Comparison of ENCODE assay signal across 26 cellular contexts in the genomic region with DNA sequence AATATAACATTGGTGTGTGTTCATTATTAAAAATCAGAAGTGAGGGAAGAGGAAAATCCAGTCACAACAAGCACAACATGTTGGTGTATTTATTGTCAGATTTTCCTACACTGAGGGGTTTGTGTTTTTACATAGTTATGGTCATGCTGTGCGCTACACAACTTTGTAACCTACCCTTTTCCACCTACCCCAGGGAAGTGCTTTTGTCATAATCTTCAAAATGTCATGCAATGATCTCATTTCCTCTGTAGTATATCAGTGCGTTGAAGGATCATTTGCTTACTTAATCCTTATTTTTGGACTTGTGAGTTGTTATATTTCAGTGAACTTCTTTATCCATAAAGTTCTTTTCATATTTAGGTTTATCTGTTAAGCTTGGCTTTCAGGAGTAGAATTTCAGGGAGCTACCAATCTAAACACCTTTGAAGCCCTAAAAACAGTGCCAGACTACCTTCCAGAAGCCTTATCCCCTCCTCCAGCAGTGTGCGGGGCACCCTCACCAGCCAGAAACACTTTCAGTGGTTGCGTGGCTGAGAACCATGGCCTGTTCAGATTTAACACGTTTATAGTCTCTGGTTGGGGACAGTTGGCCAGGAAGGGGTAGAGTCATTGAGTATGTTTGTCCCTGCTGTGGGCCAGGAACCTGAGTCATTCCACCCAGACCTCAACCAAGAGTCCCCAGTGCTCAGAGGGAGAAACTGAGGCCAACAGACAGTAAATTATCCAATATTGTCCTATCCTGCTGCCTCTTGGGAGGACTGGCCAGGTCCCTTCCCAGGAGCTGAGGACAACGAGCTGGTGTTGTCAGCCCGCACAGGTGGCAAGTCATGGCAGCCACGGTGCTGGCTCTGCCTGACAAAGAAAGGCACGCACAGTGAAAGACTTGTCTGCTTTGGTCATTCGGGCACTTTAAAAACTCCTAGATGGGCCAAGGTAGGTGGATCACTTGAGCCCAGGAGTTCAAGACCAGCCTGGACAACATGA. TPM values are rescaled to one million over a fixed set of nuclear protein-coding genes. Genes with fewer than 3 reads are reported as not detected.
DNase-seq lines count a peak whose midpoint lies in the region; ATAC-seq and TF ChIP-seq lines count a peak whose summit lies in the region.
"Had no signal": no experiment of that assay in that cellular context is flagged by ENCODE, and none has a peak within 500 bp of the region (broad histone marks: within the 10 kb centered on the region; RNA-seq: fewer than 3 reads in every experiment).

No MANE protein-coding gene starts in this region.

- H3K4me1 ChIP-seq in left ventricle myocardium inferior: peaks cover 93% of the 10 kb centered on the region
- H3K4me1 ChIP-seq in aorta (ENCODE audit: control insufficient read depth in 1 of 2, insufficient read depth in 2 of 2, low read length in 2 of 2): peaks cover 0 to 3% of the 10 kb centered on the region in 2 donors
- H3K4me1 ChIP-seq in upper lobe of left lung: peaks cover 7 to 13% (median 10%) of the 10 kb centered on the region in 4 donors
- no peaks in the 10 kb centered on the region for H3K4me1 ChIP-seq in CD4-positive, alpha-beta memory T cell (ENCODE audit: insufficient read depth, low read length)

- H3K27ac ChIP-seq in left ventricle myocardium inferior (replicated peaks): peak overlapping the region; percentile 89
- no peak overlapping the region for H3K27ac ChIP-seq in aorta (ENCODE audit: low read depth in 1 of 2, low read length in 2 of 2)
- H3K27ac ChIP-seq in upper lobe of left lung: peak overlapping the region in 1 of 4 donors; percentile 20
- no peak overlapping the region for H3K27ac ChIP-seq in CD4-positive, alpha-beta memory T cell (ENCODE audit: low read depth, low read length)
- H3K27ac ChIP-seq: KMS-11, parathyroid adenoma, tibial nerve had no signal

- H3K27me3 ChIP-seq in left ventricle myocardium inferior (ENCODE audit: low read depth) (no peaks in the 10 kb centered on the region), aorta (ENCODE audit: control insufficient read depth in 1 of 2, insufficient read depth in 2 of 2, low read length in 1 of 2) (no peaks in the 10 kb centered on the region), upper lobe of left lung (no peaks in the 10 kb centered on the region)
- H3K27me3 ChIP-seq in CD4-positive, alpha-beta memory T cell (ENCODE audit: insufficient read depth, low read length): no peaks in the 10 kb centered on the region
- H3K27me3 ChIP-seq: MG63, tibial nerve had no signal

- H3K9me3 ChIP-seq in left ventricle myocardium inferior (replicated peaks) (no peaks in the 10 kb centered on the region), aorta (ENCODE audit: control insufficient read depth, low read length) (no peaks in the 10 kb centered on the region), upper lobe of left lung (no peaks in the 10 kb centered on the region)
- no peaks in the 10 kb centered on the region for H3K9me3 ChIP-seq in CD4-positive, alpha-beta memory T cell (ENCODE audit: control insufficient read depth in 1 of 2, low read length in 2 of 2)
- H3K9me3 ChIP-seq: MG63, SK-N-SH, tibial nerve had no signal

- 86 to 87% methylated on average over 10 of the region's 10 CpGs for WGBS in aorta, 2 donors
- 89 to 93% methylated on average over 7 to 10 of the region's 10 CpGs for WGBS in upper lobe of left lung, 2 donors

- DNase-seq in left ventricle myocardium inferior (no peak), Right ventricle myocardium inferior (ENCODE audit: missing footprints) (no peak), neural crest cell (ENCODE audit: low read depth, low spot score) (no peak), aorta (peak; percentile 8 to 66), upper lobe of left lung (no peak)
- DNase-seq in CD4-positive, alpha-beta memory T cell: no peak
- DNase-seq: activated CD4-positive, alpha-beta T cell treated with anti-CD3 and anti-CD28 coated beads for 1 hour; activated naive CD4-positive, alpha-beta T cell treated with Interleukin-2 at 50 U/mL for 16 hours; activated T-cell treated with anti-CD3 and anti-CD28 coated beads, Interleukin-2, amount 50 U/mL, for 1 hour; amygdala; DMS79; MG63; NCI-H1105; NCI-H2029; NCI-H524; OCI-M1; SK-N-SH; stimulated activated CD4-positive, alpha-beta T cell treated with anti-CD3 and anti-CD28 coated beads, Interleukin-2, amount 100 ng/mL, for 24 hours; T-helper 17 cell had no signal

- intact Hi-C loops in left ventricle myocardium inferior (cut with micrococcal nuclease): no loop called here
- intact Hi-C loops in Right ventricle myocardium inferior (cut with DNase I): loop anchor here (2.0 to 10.0 kb wide), 2 partner anchors 39 to 207 kb away; no protein-coding TSS in a partner anchor
- intact Hi-C loops in aorta (cut with DNase I): no loop called here
- intact Hi-C loops in CD4-positive, alpha-beta memory T cell (cut with micrococcal nuclease): no loop called here

- H3K4me3 Mint-ChIP-seq in activated T-helper 17 cell treated with anti-CD3 and anti-CD28 coated beads, Interleukin-2, amount 50 U/mL, for 72 hours: no peak overlapping the region
- H3K4me3 Mint-ChIP-seq in neural crest cell: no peak overlapping the region
- H3K4me3 Mint-ChIP-seq in CD4-positive, alpha-beta memory T cell: no peak overlapping the region
- H3K4me3 Mint-ChIP-seq: CD14-positive monocyte, T-helper 17 cell had no signal

- H3K36me3 Mint-ChIP-seq in activated T-helper 17 cell treated with anti-CD3 and anti-CD28 coated beads, Interleukin-2, amount 50 U/mL, for 72 hours (ENCODE audit: low read depth): peaks cover 35% of the 10 kb centered on the region
- H3K36me3 Mint-ChIP-seq in neural crest cell (ENCODE audit: low read depth): peaks cover 3% of the 10 kb centered on the region
- H3K36me3 Mint-ChIP-seq in CD4-positive, alpha-beta memory T cell: peaks cover 18 to 41% of the 10 kb centered on the region in 2 donors

- no peak for TF ChIP-seq EP300 in upper lobe of left lung (IDR thresholded peaks at IDR 0.05)

- H3K27me3 Mint-ChIP-seq in activated T-helper 17 cell treated with anti-CD3 and anti-CD28 coated beads, Interleukin-2, amount 50 U/mL, for 72 hours: no peaks in the 10 kb centered on the region
- no peaks in the 10 kb centered on the region for H3K27me3 Mint-ChIP-seq in neural crest cell (ENCODE audit: low read depth)
- no peaks in the 10 kb centered on the region for H3K27me3 Mint-ChIP-seq in CD4-positive, alpha-beta memory T cell
- H3K27me3 Mint-ChIP-seq: T-helper 17 cell had no signal

- TF ChIP-seq CTCF in left ventricle myocardium inferior (IDR thresholded peaks at IDR 0.05; ENCODE audit: borderline replicate concordance) (no peak), neural crest cell (conservative IDR thresholded peaks at IDR 0.05) (no peak), upper lobe of left lung (IDR thresholded peaks at IDR 0.05) (no peak)

- peaks cover 16% of the 10 kb centered on the region for H3K4me1 Mint-ChIP-seq in activated T-helper 17 cell treated with anti-CD3 and anti-CD28 coated beads, Interleukin-2, amount 50 U/mL, for 72 hours
- no peaks in the 10 kb centered on the region for H3K4me1 Mint-ChIP-seq in neural crest cell
- H3K4me1 Mint-ChIP-seq in CD4-positive, alpha-beta memory T cell: peaks cover under 1 to 8% (median 5%) of the 10 kb centered on the region in 4 donors
- H3K4me1 Mint-ChIP-seq: CD14-positive monocyte had no signal

- H3K36me3 ChIP-seq in left ventricle myocardium inferior: peaks cover 21% of the 10 kb centered on the region
- H3K36me3 ChIP-seq in aorta (ENCODE audit: control insufficient read depth in 1 of 2, insufficient read depth in 2 of 2, low read length in 1 of 2): peaks cover 0 to 7% of the 10 kb centered on the region in 2 donors
- H3K36me3 ChIP-seq in upper lobe of left lung: peaks cover 0 to 32% (median 18%) of the 10 kb centered on the region in 4 donors
- peaks cover 6% of the 10 kb centered on the region for H3K36me3 ChIP-seq in CD4-positive, alpha-beta memory T cell (ENCODE audit: insufficient read depth, low read length)
- H3K36me3 ChIP-seq: MG63 had no signal

- H3K27ac Mint-ChIP-seq in activated T-helper 17 cell treated with anti-CD3 and anti-CD28 coated beads, Interleukin-2, amount 50 U/mL, for 72 hours: peak overlapping the region; percentile 77
- peak overlapping the region; percentile 50 for H3K27ac Mint-ChIP-seq in neural crest cell (ENCODE audit: unreplicated experiment)
- no peak overlapping the region for H3K27ac Mint-ChIP-seq in CD4-positive, alpha-beta memory T cell
- H3K27ac Mint-ChIP-seq: T-helper 17 cell had no signal

- TF ChIP-seq POLR2A in upper lobe of left lung (IDR thresholded peaks at IDR 0.05): no peak

- H3K4me3 ChIP-seq in left ventricle myocardium inferior: no peak overlapping the region
- H3K4me3 ChIP-seq in aorta (ENCODE audit: low read length in 2 of 2): no peak overlapping the region
- no peak overlapping the region for H3K4me3 ChIP-seq in upper lobe of left lung
- H3K4me3 ChIP-seq in CD4-positive, alpha-beta memory T cell (ENCODE audit: low read length in 2 of 2): no peak overlapping the region
- H3K4me3 ChIP-seq: MG63, smooth muscle cell, tibial nerve had no signal

- POLR2A ChIA-PET in CD4-positive, alpha-beta memory T cell (lab: Charles Lee; ENCODE audit: partially characterized antibody): no interaction called here

- no peak for ATAC-seq in Right ventricle myocardium inferior
- ATAC-seq in activated T-helper 17 cell treated with anti-CD3 and anti-CD28 coated beads, Interleukin-2, amount 50 U/mL, for 72 hours (replicated peaks): peak; percentile 80
- no peak for ATAC-seq in aorta (ENCODE audit: low FRiP score)
- ATAC-seq in upper lobe of left lung (ENCODE audit: low FRiP score in 2 of 2): no peak
- ATAC-seq: left lobe of liver, T-helper 17 cell had no signal

- H3K9me3 Mint-ChIP-seq in activated T-helper 17 cell treated with anti-CD3 and anti-CD28 coated beads, Interleukin-2, amount 50 U/mL, for 72 hours: no peaks in the 10 kb centered on the region
- H3K9me3 Mint-ChIP-seq in neural crest cell: no peaks in the 10 kb centered on the region
- no peaks in the 10 kb centered on the region for H3K9me3 Mint-ChIP-seq in CD4-positive, alpha-beta memory T cell

- CTCF ChIA-PET in CD4-positive, alpha-beta memory T cell (lab: Charles Lee; ENCODE audit: partially characterized antibody): no interaction called here

RNA-seq across cellular contexts. Expression of gene STK35, which starts 40.3 kb away (rescaled TPM):
- total RNA-seq in left ventricle myocardium inferior (13.9 TPM), Right ventricle myocardium inferior (13.5 TPM), neural crest cell (35.7 and 36.0 TPM in 2 replicates), aorta (10 to 100 TPM; 10.5 to 13.8 TPM), upper lobe of left lung (10 to 100 TPM; 14.4 to 36.0 (median 22.5) TPM)
- total RNA-seq in activated T-helper 17 cell treated with anti-CD3 and anti-CD28 coated beads, Interleukin-2, amount 50 U/mL, for 72 hours: 10 to 100 TPM; 23.1 to 25.9 TPM
- polyA plus RNA-seq in aorta: 1 to 10 TPM; 1.6 to 5.1 TPM
- total RNA-seq in CD4-positive, alpha-beta memory T cell: 10 to 100 TPM; 18.5 to 19.3 TPM
- 1 to 10 TPM; 5.9 to 6.4 TPM for polyA plus RNA-seq in CD4-positive, alpha-beta memory T cell

Comparison
In these comparisons a context has a peak if more than half of its experiments do, and no peak if none do; other contexts are left out.
1. DNase-seq: peak in aorta (2 of 2); none in left ventricle myocardium inferior (single experiment), Right ventricle myocardium inferior (single experiment), neural crest cell (single experiment), upper lobe of left lung (0 of 2) and CD4-positive, alpha-beta memory T cell (0 of 5).
2. H3K27ac Mint-ChIP-seq: peak in activated T-helper 17 cell treated with anti-CD3 and anti-CD28 coated beads, Interleukin-2, amount 50 U/mL, for 72 hours (single experiment) and neural crest cell (single experiment); none in CD4-positive, alpha-beta memory T cell (0 of 7).